ENCODE assay signal across 15 cellular contexts in genomic region chr1:197173571-197174482, GRCh38. TPM values are rescaled to one million over a fixed set of nuclear protein-coding genes. Genes with fewer than 3 reads are reported as not detected.
DNase-seq lines count a peak whose midpoint lies in the region; ATAC-seq, FAIRE-seq and TF ChIP-seq lines count a peak whose summit lies in the region.
"Had no signal": no experiment of that assay in that cellular context is flagged by ENCODE, and none has a peak within 500 bp of the region (broad histone marks: within the 10 kb centered on the region; RNA-seq: fewer than 3 reads in every experiment).

No MANE protein-coding gene starts in this region.

- BruUV-seq in HCT116 (replicated peaks; lab: Mats Ljungman, UMichigan) (no TSS peak), HepG2 (replicated peaks; lab: Mats Ljungman, UMichigan) (no TSS peak)

- DNase-seq in A549 (ENCODE audit: low read depth in 1 of 2, low spot score in 1 of 2), result peak in 1 of 2 experiments; percentile 68
- no peak for DNase-seq in HCT116 (ENCODE audit: low read depth, low spot score)
- peak; percentile 73 for DNase-seq in astrocyte (ENCODE audit: low read depth)
- peak; percentile 91 for DNase-seq in HepG2 (ENCODE audit: low spot score)
- no peak for DNase-seq in HAP-1 (ENCODE audit: low spot score in 2 of 2)
- DNase-seq in stimulated activated naive CD8-positive, alpha-beta T cell treated with anti-CD3 and anti-CD28 coated beads, Interleukin-15, amount 100 ng/mL, for 72 hours, result no peak
- DNase-seq: ACHN, colonic mucosa, DMS79, NCI-H1105 treated with DMSO at 0.1 percent for 48 hours, NCI-H446 treated with DMSO at 0.1 percent for 48 hours had no signal

- intact Hi-C loops in HCT116 (cut with micrococcal nuclease), result no loop called here
- intact Hi-C loops in HepG2 (cut with micrococcal nuclease; ENCODE audit: unreplicated experiment), result loop anchor here (2.0 to 10.0 kb wide), 2 partner anchors 27 to 981 kb away; partner anchors contain the start of genes ASPM and NEK7

- RAD21 ChIA-PET in HCT116 (lab: Charles Lee; ENCODE audit: low non-redundant PET in 1 of 2, low total read pairs in 2 of 2, uncharacterized antibody in 2 of 2, unreplicated experiment in 2 of 2), result no interaction called here

- H3K36me3 ChIP-seq in HCT116 (ENCODE audit: control insufficient read depth in 1 of 2, insufficient read depth in 2 of 2, low read length in 2 of 2) (peaks cover 9% of the 10 kb centered on the region in 2 experiments; a peak in 2 of 4 replicates), astrocyte (ENCODE audit: insufficient read depth, low read length) (peaks cover 15% of the 10 kb centered on the region), HepG2 (replicated peaks in 1 of 2; ENCODE audit: control insufficient read depth in 1 of 2, insufficient read depth in 2 of 2, low read length in 2 of 2) (peaks cover 0 to 12% of the 10 kb centered on the region in 2 experiments; a peak in 1 of 5 replicates), HAP-1 (replicated peaks) (0 out of 2 replicates have a peak, but pooled peaks cover 2% of the 10 kb centered on the region)
- H3K36me3 ChIP-seq: colonic mucosa had no signal

- no peak for TF ChIP-seq POLR2A in A549 (IDR thresholded peaks at IDR 0.05; ENCODE audit: low read length)
- TF ChIP-seq POLR2A in HCT116 (IDR thresholded peaks at IDR 0.05; ENCODE audit: borderline replicate concordance, extremely low read depth, insufficient read depth, insufficient read length), result no peak
- no peak for TF ChIP-seq POLR2A in HepG2 (IDR thresholded peaks at IDR 0.05; ENCODE audit: insufficient read depth in 1 of 2, low read depth in 2 of 2, low read length in 2 of 2)

- H3K27ac ChIP-seq in A549 (peak overlapping the region; percentile 61 to 79), HCT116 (ENCODE audit: low read depth, low read length) (no peak overlapping the region), astrocyte (ENCODE audit: low read depth, low read length) (no peak overlapping the region), HepG2 (ENCODE audit: extremely low read length, insufficient read depth, low read length) (peak overlapping the region; percentile 72)
- H3K27ac ChIP-seq: colonic mucosa, skin epidermis had no signal

- no peak overlapping the region for H3K9ac ChIP-seq in HCT116 (ENCODE audit: low read length)
- H3K9ac ChIP-seq in astrocyte (ENCODE audit: low read length), result no peak overlapping the region
- no peak overlapping the region; the same call in 1 of the 2 replicates for H3K9ac ChIP-seq in HepG2 (ENCODE audit: insufficient read depth, low read depth, low read length)

- H4K20me1 ChIP-seq in HCT116 (ENCODE audit: insufficient read depth), result no peaks in the 10 kb centered on the region
- no peaks in the 10 kb centered on the region for H4K20me1 ChIP-seq in astrocyte (ENCODE audit: insufficient read depth, low read length)
- H4K20me1 ChIP-seq in HepG2 (ENCODE audit: insufficient read depth, low read length), result no peaks in the 10 kb centered on the region

- H3K4me1 Mint-ChIP-seq in astrocyte (ENCODE audit: low read depth, unreplicated experiment), result peaks cover 5% of the 10 kb centered on the region
- H3K4me1 Mint-ChIP-seq in stimulated activated naive CD8-positive, alpha-beta T cell treated with anti-CD3 and anti-CD28 coated beads, Interleukin-15, amount 100 ng/mL, for 72 hours, result no peaks in the 10 kb centered on the region

- CTCF ChIA-PET in A549 (lab: Yijun Ruan, JAX) (interaction anchor here (0.6 kb wide), 1 partner anchor 1119 kb away, joined by 4 read pairs; no protein-coding TSS in a partner anchor), HCT116 (lab: Charles Lee) (no interaction called here), HepG2 (lab: Yijun Ruan, JAX; ENCODE audit: low intra/inter-chr PET ratio, low total read pairs) (no interaction called here)

- no peak for TF ChIP-seq RAD21 in A549 (conservative IDR thresholded peaks at IDR 0.05 in 1 of 2, IDR thresholded peaks at IDR 0.05 in 1 of 2)
- no peak for TF ChIP-seq RAD21 in HCT116 (IDR thresholded peaks at IDR 0.05; ENCODE audit: low read depth)
- TF ChIP-seq RAD21 in HepG2 (CRISPR knock-in tag; IDR thresholded peaks at IDR 0.05), result no peak

- POLR2A ChIA-PET in A549 (lab: Yijun Ruan, JAX), result no interaction called here
- POLR2A ChIA-PET in HCT116 (lab: Charles Lee), result no interaction called here
- POLR2A ChIA-PET in HepG2 (lab: Yijun Ruan, JAX), result interaction anchor here (1.3 kb wide), 1 partner anchor 31 kb away, joined by 3 read pairs; no protein-coding TSS in a partner anchor

- in situ Hi-C loops in HepG2 (cut with HindIII; ENCODE audit: extremely low pct_ligation_motif_present, low pct_unique_long_range_greater_than_20kb), result no loop called here
- in situ Hi-C loops in HAP-1 (cut with MboI; ENCODE audit: low sequenced_read_pairs), result no loop called here

- H3K9me3 ChIP-seq in A549, result no peaks in the 10 kb centered on the region
- no peaks in the 10 kb centered on the region for H3K9me3 ChIP-seq in HCT116 (ENCODE audit: control insufficient read depth in 1 of 2, insufficient read depth in 1 of 2, low read depth in 1 of 2, low read length in 2 of 2)
- H3K9me3 ChIP-seq in astrocyte (ENCODE audit: insufficient read depth, low read depth, low read length), result no peaks in the 10 kb centered on the region
- H3K9me3 ChIP-seq in HepG2 (ENCODE audit: low read length), result no peaks in the 10 kb centered on the region
- no peaks in the 10 kb centered on the region for H3K9me3 ChIP-seq in HAP-1
- H3K9me3 ChIP-seq: colonic mucosa had no signal

- peak overlapping the region; percentile 46 for H3K4me2 ChIP-seq in A549
- H3K4me2 ChIP-seq in HCT116 (ENCODE audit: low read length), result no peak overlapping the region
- H3K4me2 ChIP-seq in astrocyte (ENCODE audit: low read length), result no peak overlapping the region
- H3K4me2 ChIP-seq in HepG2 (ENCODE audit: low read depth, low read length), result peak overlapping the region; percentile 58

- H3K36me3 Mint-ChIP-seq in astrocyte (ENCODE audit: low read depth, unreplicated experiment), result peaks cover 2% of the 10 kb centered on the region

- FAIRE-seq in A549 (lab: Jason Lieb, UNC) (no peak), astrocyte (lab: Jason Lieb, UNC) (no peak), HepG2 (lab: Jason Lieb, UNC) (peak; percentile 34)

- no peaks in the 10 kb centered on the region for H3K9me3 Mint-ChIP-seq in astrocyte (ENCODE audit: unreplicated experiment)
- H3K9me3 Mint-ChIP-seq in stimulated activated naive CD8-positive, alpha-beta T cell treated with anti-CD3 and anti-CD28 coated beads, Interleukin-15, amount 100 ng/mL, for 72 hours, result no peaks in the 10 kb centered on the region

- 32% methylated on average over 5 of the region's 5 CpGs for WGBS in A549 (ENCODE audit: missing lambda C conversion rate)
- 13% methylated on average over 5 of the region's 5 CpGs for WGBS in HepG2 (ENCODE audit: low lambda C conversion rate)

- H3K4me3 ChIP-seq in A549, result no peak overlapping the region
- no peak overlapping the region for H3K4me3 ChIP-seq in HCT116 (replicated peaks in 1 of 2; ENCODE audit: low read depth in 1 of 2, low read length in 2 of 2)
- H3K4me3 ChIP-seq in astrocyte (ENCODE audit: insufficient read depth, low read depth, low read length), result no peak overlapping the region
- H3K4me3 ChIP-seq in HepG2 (replicated peaks in 1 of 3; ENCODE audit: insufficient read depth in 1 of 3, low read depth in 2 of 3, low read length in 3 of 3), result peak overlapping the region in 1 of 3 experiments; percentile 8; a peak in 1 of 6 replicates
- H3K4me3 ChIP-seq in HAP-1, result no peak overlapping the region
- H3K4me3 ChIP-seq: colonic mucosa, skin epidermis had no signal

- H3K4me1 ChIP-seq in A549, result peaks cover 66% of the 10 kb centered on the region
- peaks cover 0 to 1% of the 10 kb centered on the region in 2 experiments; a peak in 2 of 4 replicates for H3K4me1 ChIP-seq in HCT116 (ENCODE audit: control insufficient read depth in 1 of 2, insufficient read depth in 2 of 2, low read length in 2 of 2)
- no peaks in the 10 kb centered on the region for H3K4me1 ChIP-seq in astrocyte (ENCODE audit: insufficient read depth, low read length)
- H3K4me1 ChIP-seq in HepG2 (ENCODE audit: insufficient read depth, low read length), result peaks cover 53% of the 10 kb centered on the region
- peaks cover 16% of the 10 kb centered on the region for H3K4me1 ChIP-seq in HAP-1
- H3K4me1 ChIP-seq: colonic mucosa had no signal

- no peaks in the 10 kb centered on the region for H3K9me2 ChIP-seq in HCT116 (ENCODE audit: insufficient read depth)

- no peak for TF ChIP-seq CTCF in A549 (IDR thresholded peaks at IDR 0.05)
- no peak for TF ChIP-seq CTCF in HCT116 (IDR thresholded peaks at IDR 0.05 in 2 of 3, conservative IDR thresholded peaks at IDR 0.05 in 1 of 3; ENCODE audit: borderline replicate concordance in 1 of 3, insufficient read depth in 1 of 3, low read depth in 2 of 3, low read length in 2 of 3)
- TF ChIP-seq CTCF in astrocyte (IDR thresholded peaks at IDR 0.05; ENCODE audit: insufficient read depth, low read depth, low read length), result no peak
- TF ChIP-seq CTCF in HepG2 (CRISPR knock-in tag; IDR thresholded peaks at IDR 0.05), result no peak

- H3K27ac Mint-ChIP-seq in astrocyte (ENCODE audit: unreplicated experiment), result no peak overlapping the region
- H3K27ac Mint-ChIP-seq in stimulated activated naive CD8-positive, alpha-beta T cell treated with anti-CD3 and anti-CD28 coated beads, Interleukin-15, amount 100 ng/mL, for 72 hours, result peak overlapping the region in 1 of 2 donors; percentile 61
- H3K27ac Mint-ChIP-seq: activated naive CD8-positive, alpha-beta T cell had no signal

- no peak for TF ChIP-seq EP300 in A549 (IDR thresholded peaks at IDR 0.05)
- TF ChIP-seq EP300 in HepG2 (IDR thresholded peaks at IDR 0.05; ENCODE audit: low read depth in 2 of 2, low read length in 2 of 2), result peak in 1 of 2 experiments; percentile 91; a peak in 2 of 4 replicates
- peak; percentile 84 for TF ChIP-seq EP300 in HepG2 (CRISPR knock-in tag; IDR thresholded peaks at IDR 0.05; ENCODE audit: borderline replicate concordance)

- no peaks in the 10 kb centered on the region for H3K79me2 ChIP-seq in HCT116 (ENCODE audit: insufficient read depth, low read length)
- no peaks in the 10 kb centered on the region for H3K79me2 ChIP-seq in astrocyte (ENCODE audit: insufficient read depth, low read length)
- H3K79me2 ChIP-seq in HepG2 (ENCODE audit: insufficient read depth, low read length), result no peaks in the 10 kb centered on the region

- H3K27me3 ChIP-seq in HCT116 (ENCODE audit: insufficient read depth, low read length) (no peaks in the 10 kb centered on the region), astrocyte (ENCODE audit: insufficient read depth, low read length) (no peaks in the 10 kb centered on the region), HepG2 (ENCODE audit: control insufficient read depth in 1 of 2, insufficient read depth in 2 of 2, low read length in 2 of 2) (no peaks in the 10 kb centered on the region), HAP-1 (ENCODE audit: low read depth) (no peaks in the 10 kb centered on the region)
- H3K27me3 ChIP-seq: colonic mucosa had no signal

- H3K27me3 Mint-ChIP-seq in astrocyte (ENCODE audit: low read depth, unreplicated experiment), result no peaks in the 10 kb centered on the region
- no peaks in the 10 kb centered on the region for H3K27me3 Mint-ChIP-seq in stimulated activated naive CD8-positive, alpha-beta T cell treated with anti-CD3 and anti-CD28 coated beads, Interleukin-15, amount 100 ng/mL, for 72 hours
- H3K27me3 Mint-ChIP-seq: activated naive CD8-positive, alpha-beta T cell had no signal

- H3K4me3 Mint-ChIP-seq in astrocyte (ENCODE audit: unreplicated experiment), result no peak overlapping the region
- H3K4me3 Mint-ChIP-seq in stimulated activated naive CD8-positive, alpha-beta T cell treated with anti-CD3 and anti-CD28 coated beads, Interleukin-15, amount 100 ng/mL, for 72 hours, result no peak overlapping the region
- H3K4me3 Mint-ChIP-seq: activated naive CD8-positive, alpha-beta T cell had no signal

- peak; percentile 68 to 76; a peak in 5 of 6 replicates for ATAC-seq in A549
- ATAC-seq in HCT116, result no peak
- ATAC-seq in HepG2, result peak; percentile 96
- ATAC-seq in HG03521 (IDR thresholded peaks at IDR 0.05; ENCODE audit: unreplicated experiment), result no peak
- no peak for ATAC-seq in GM19328 (IDR thresholded peaks at IDR 0.05; ENCODE audit: unreplicated experiment)
- no peak for ATAC-seq in stimulated activated naive CD8-positive, alpha-beta T cell treated with anti-CD3 and anti-CD28 coated beads, Interleukin-15, amount 100 ng/mL, for 72 hours

- H2AFZ ChIP-seq in HCT116 (ENCODE audit: low read depth, low read length, poor library complexity, severe bottlenecking) (no peak overlapping the region), astrocyte (ENCODE audit: low read depth, low read length) (no peak overlapping the region), HepG2 (ENCODE audit: low read length) (no peak overlapping the region)

RNA-seq across cellular contexts. Expression of gene ZBTB41, which starts 27.3 kb away (rescaled TPM):
- 10.1 and 12.0 TPM in 2 replicates for polyA plus RNA-seq in A549 (2011; rRNA removed)
- 0.66 and 0.69 TPM in 2 replicates for polyA plus RNA-seq in A549 (2012; cell fraction: cytosol; rRNA removed)
- polyA plus RNA-seq in A549 (2012; cell fraction: nucleus; rRNA removed), result 0.66 and 0.91 TPM in 2 replicates
- 3.8 to 4.4 TPM (median 4.1 TPM) in 3 replicates for polyA plus RNA-seq in A549 (2017; fragmentation: RNase III; extraction: RNeasy Plus Mini Kit Qiagen cat#74134 plus additional on column Dnase treatment)
- polyA minus RNA-seq in A549 (2011; rRNA and poly(A)+ RNA removed), result 14.6 and 14.8 TPM in 2 replicates
- 15.3 TPM for total RNA-seq in HCT116 (2021; ENCODE audit: unreplicated experiment)
- 1.9 and 2.3 TPM in 2 replicates for polyA plus RNA-seq in HCT116 (2012)
- total RNA-seq in astrocyte, result 10.4 TPM in 2 replicates
- 6.3 and 10.7 TPM in 2 replicates for total RNA-seq in HepG2 (2016; rRNA removed; fragmentation: Illumina TruSeq; extraction: Trizol)
- total RNA-seq in HepG2 (2016; cell fraction: cytosol; rRNA removed; fragmentation: Illumina TruSeq; extraction: Trizol; ENCODE audit: low read depth), result 1.0 and 1.1 TPM in 2 replicates
- total RNA-seq in HepG2 (2016; cell fraction: insoluble cytoplasmic fraction; rRNA removed; fragmentation: Illumina TruSeq; extraction: Trizol), result 6.1 and 10.2 TPM in 2 replicates
- total RNA-seq in HepG2 (2016; cell fraction: membrane; rRNA removed; fragmentation: Illumina TruSeq; extraction: Trizol), result 1.9 and 2.2 TPM in 2 replicates
- 10.0 and 10.9 TPM in 2 replicates for total RNA-seq in HepG2 (2016; cell fraction: nucleus; rRNA removed; fragmentation: Illumina TruSeq; extraction: Trizol)
- 1.2 and 1.6 TPM in 2 replicates for polyA plus RNA-seq in HepG2 (2011; rRNA removed)
- 0.47 and 0.87 TPM in 2 replicates for polyA plus RNA-seq in HepG2 (2011; cell fraction: cytosol; rRNA removed)
- polyA plus RNA-seq in HepG2 (2011; cell fraction: nucleus; rRNA removed), result 1.3 and 1.5 TPM in 2 replicates
- 1.8 and 1.9 TPM in 2 replicates for polyA plus RNA-seq in HepG2 (2012)
- polyA plus RNA-seq in HepG2 (2016; cell fraction: cytosol; fragmentation: Illumina TruSeq; extraction: Trizol; ENCODE audit: low read depth), result 0.07 TPM in 2 replicates
- polyA plus RNA-seq in HepG2 (2016; cell fraction: insoluble cytoplasmic fraction; fragmentation: Illumina TruSeq; extraction: Trizol; ENCODE audit: low read depth), result 3.4 and 4.0 TPM in 2 replicates
- polyA plus RNA-seq in HepG2 (2016; cell fraction: membrane; fragmentation: Illumina TruSeq; extraction: Trizol; ENCODE audit: low read depth), result 0.38 and 0.42 TPM in 2 replicates
- 4.7 and 5.7 TPM in 2 replicates for polyA plus RNA-seq in HepG2 (2016; cell fraction: nucleus; fragmentation: Illumina TruSeq; extraction: Trizol; ENCODE audit: insufficient read depth, low read depth)
- polyA minus RNA-seq in HepG2 (2011; rRNA and poly(A)+ RNA removed; ENCODE audit: low replicate concordance), result 2.7 and 11.0 TPM in 2 replicates
- polyA minus RNA-seq in HepG2 (2011; cell fraction: cytosol; rRNA and poly(A)+ RNA removed), result 2.6 and 4.8 TPM in 2 replicates
- 17.0 and 17.5 TPM in 2 replicates for polyA minus RNA-seq in HepG2 (2011; cell fraction: nucleus; rRNA and poly(A)+ RNA removed)

RNA-seq across cellular contexts. Expression of gene ASPM, which starts 27.4 kb away (rescaled TPM):
- 29.0 and 35.5 TPM in 2 replicates for polyA plus RNA-seq in A549 (2011; rRNA removed)
- polyA plus RNA-seq in A549 (2012; cell fraction: cytosol; rRNA removed), result 4.0 and 4.1 TPM in 2 replicates
- polyA plus RNA-seq in A549 (2012; cell fraction: nucleus; rRNA removed), result 6.9 and 10.9 TPM in 2 replicates
- polyA plus RNA-seq in A549 (2017; fragmentation: RNase III; extraction: RNeasy Plus Mini Kit Qiagen cat#74134 plus additional on column Dnase treatment), result 18.1 to 20.2 TPM (median 19.0 TPM) in 3 replicates
- polyA minus RNA-seq in A549 (2011; rRNA and poly(A)+ RNA removed), result 18.6 and 20.1 TPM in 2 replicates
- 29.9 TPM for total RNA-seq in HCT116 (2021; ENCODE audit: unreplicated experiment)
- 4.8 and 8.5 TPM in 2 replicates for polyA plus RNA-seq in HCT116 (2012)
- 2.2 and 3.9 TPM in 2 replicates for total RNA-seq in astrocyte
- 29.1 and 35.8 TPM in 2 replicates for total RNA-seq in HepG2 (2016; rRNA removed; fragmentation: Illumina TruSeq; extraction: Trizol)
- total RNA-seq in HepG2 (2016; cell fraction: cytosol; rRNA removed; fragmentation: Illumina TruSeq; extraction: Trizol; ENCODE audit: low read depth), result 1.6 and 2.1 TPM in 2 replicates
- total RNA-seq in HepG2 (2016; cell fraction: insoluble cytoplasmic fraction; rRNA removed; fragmentation: Illumina TruSeq; extraction: Trizol), result 27.3 and 33.8 TPM in 2 replicates
- total RNA-seq in HepG2 (2016; cell fraction: membrane; rRNA removed; fragmentation: Illumina TruSeq; extraction: Trizol), result 4.8 and 6.2 TPM in 2 replicates
- total RNA-seq in HepG2 (2016; cell fraction: nucleus; rRNA removed; fragmentation: Illumina TruSeq; extraction: Trizol), result 106 and 107 TPM in 2 replicates
- 4.2 and 7.7 TPM in 2 replicates for polyA plus RNA-seq in HepG2 (2011; rRNA removed)
- polyA plus RNA-seq in HepG2 (2011; cell fraction: cytosol; rRNA removed), result 1.6 and 1.9 TPM in 2 replicates
- 7.6 and 8.3 TPM in 2 replicates for polyA plus RNA-seq in HepG2 (2011; cell fraction: nucleus; rRNA removed)
- 5.7 and 11.2 TPM in 2 replicates for polyA plus RNA-seq in HepG2 (2012)
- 0.29 and 0.42 TPM in 2 replicates for polyA plus RNA-seq in HepG2 (2016; cell fraction: cytosol; fragmentation: Illumina TruSeq; extraction: Trizol; ENCODE audit: low read depth)
- polyA plus RNA-seq in HepG2 (2016; cell fraction: insoluble cytoplasmic fraction; fragmentation: Illumina TruSeq; extraction: Trizol; ENCODE audit: low read depth), result 14.1 and 15.2 TPM in 2 replicates
- 1.1 and 1.3 TPM in 2 replicates for polyA plus RNA-seq in HepG2 (2016; cell fraction: membrane; fragmentation: Illumina TruSeq; extraction: Trizol; ENCODE audit: low read depth)
- polyA plus RNA-seq in HepG2 (2016; cell fraction: nucleus; fragmentation: Illumina TruSeq; extraction: Trizol; ENCODE audit: insufficient read depth, low read depth), result 68.0 and 76.0 TPM in 2 replicates
- 5.4 and 39.3 TPM in 2 replicates for polyA minus RNA-seq in HepG2 (2011; rRNA and poly(A)+ RNA removed; ENCODE audit: low replicate concordance)
- polyA minus RNA-seq in HepG2 (2011; cell fraction: cytosol; rRNA and poly(A)+ RNA removed), result 9.2 and 12.6 TPM in 2 replicates
- 53.3 and 75.3 TPM in 2 replicates for polyA minus RNA-seq in HepG2 (2011; cell fraction: nucleus; rRNA and poly(A)+ RNA removed)

Comparison
In these comparisons a context has a peak if more than half of its experiments do, and no peak if none do; other contexts are left out.
1. ATAC-seq: peak in A549 (2 of 2) and HepG2 (single experiment); none in HCT116 (single experiment), HG03521 (single experiment), GM19328 (single experiment) and stimulated activated naive CD8-positive, alpha-beta T cell treated with anti-CD3 and anti-CD28 coated beads, Interleukin-15, amount 100 ng/mL, for 72 hours (single experiment).
2. DNase-seq: peak in astrocyte (single experiment) and HepG2 (single experiment); none in HCT116 (single experiment), HAP-1 (0 of 2) and stimulated activated naive CD8-positive, alpha-beta T cell treated with anti-CD3 and anti-CD28 coated beads, Interleukin-15, amount 100 ng/mL, for 72 hours (0 of 2).
3. H3K27ac ChIP-seq: peak in A549 (2 of 2) and HepG2 (single experiment); none in HCT116 (single experiment) and astrocyte (single experiment).
4. H3K4me2 ChIP-seq: peak in A549 (single experiment) and HepG2 (single experiment); none in HCT116 (single experiment) and astrocyte (single experiment).
5. Of the 38 proteins assayed by ChIP-seq in both HepG2 and A549: peak only in HepG2: EP300, HDAC2, KDM1A and MAX; only in A549: none; in both: CEBPB; in neither: 31; mixed calls (peak in some experiments, not most) for 2.